Comparison of ENCODE assay signal across 1 cellular context in the genomic region with DNA sequence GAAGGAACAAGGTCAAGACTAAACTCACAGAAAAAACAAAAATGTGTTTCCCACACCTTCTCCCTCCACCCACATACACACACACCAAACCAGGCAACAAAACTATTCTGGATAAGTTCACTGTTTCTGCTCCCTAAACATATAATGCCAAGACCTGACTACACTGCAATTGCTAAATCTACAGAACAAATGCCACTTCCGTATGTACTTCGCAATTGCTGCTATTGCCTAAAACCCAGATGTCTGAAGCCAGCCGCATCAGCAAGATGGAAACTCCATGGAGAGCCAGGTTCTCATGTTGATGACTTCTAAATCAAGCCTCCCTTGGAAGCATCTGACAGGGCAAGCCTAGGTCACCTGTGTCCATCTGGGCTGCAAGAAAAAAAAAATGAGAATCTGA.
TF ChIP-seq lines count a peak whose summit lies in the region.

No MANE protein-coding gene starts in this region.

TF ChIP-seq in HepG2, 621 proteins besides CTCF, POLR2A, EP300 and RAD21 (continued from another document):
- TF ChIP-seq KLF11 (CRISPR knock-in tag; IDR thresholded peaks at IDR 0.05) (no peak), DR1 (CRISPR knock-in tag; IDR thresholded peaks at IDR 0.05) (no peak), NCOA2 (CRISPR knock-in tag; IDR thresholded peaks at IDR 0.05) (no peak), ZNF234 (CRISPR knock-in tag; conservative IDR thresholded peaks at IDR 0.05) (no peak), TFAP4 (IDR thresholded peaks at IDR 0.05; ENCODE audit: borderline replicate concordance, low read depth) (no peak), ZSCAN9 (CRISPR knock-in tag; IDR thresholded peaks at IDR 0.05; ENCODE audit: borderline replicate concordance) (no peak), ZNF883 (CRISPR knock-in tag; IDR thresholded peaks at IDR 0.05; ENCODE audit: not compliant biosample characterization) (no peak), MAFG (CRISPR knock-in tag; IDR thresholded peaks at IDR 0.05) (no peak)
- TF ChIP-seq, protein P1, sequence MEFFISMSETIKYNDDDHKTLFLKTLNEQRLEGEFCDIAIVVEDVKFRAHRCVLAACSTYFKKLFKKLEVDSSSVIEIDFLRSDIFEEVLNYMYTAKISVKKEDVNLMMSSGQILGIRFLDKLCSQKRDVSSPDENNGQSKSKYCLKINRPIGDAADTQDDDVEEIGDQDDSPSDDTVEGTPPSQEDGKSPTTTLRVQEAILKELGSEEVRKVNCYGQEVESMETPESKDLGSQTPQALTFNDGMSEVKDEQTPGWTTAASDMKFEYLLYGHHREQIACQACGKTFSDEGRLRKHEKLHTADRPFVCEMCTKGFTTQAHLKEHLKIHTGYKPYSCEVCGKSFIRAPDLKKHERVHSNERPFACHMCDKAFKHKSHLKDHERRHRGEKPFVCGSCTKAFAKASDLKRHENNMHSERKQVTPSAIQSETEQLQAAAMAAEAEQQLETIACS (CRISPR knock-in tag; IDR thresholded peaks at IDR 0.05) = no peak
TF ChIP-seq in HepG2: peak in this region for 0.
